In genomic region chr7:84611391-84611790, GRCh38 we compare ENCODE assay signal across 15 cellular contexts.
A peak's percentile ranks its signal among the peaks of the same experiment; 100 is the strongest.
DNase-seq lines count a peak whose midpoint lies in the region; FAIRE-seq and TF ChIP-seq lines count a peak whose summit lies in the region.
"Had no signal": no experiment of that assay in that cellular context is flagged by ENCODE, and none has a peak within 500 bp of the region (broad histone marks: within the 10 kb centered on the region; RNA-seq: fewer than 3 reads in every experiment).

No MANE protein-coding gene starts in this region.

- no peak for TF ChIP-seq CTCF in kidney (IDR thresholded peaks at IDR 0.05; ENCODE audit: borderline replicate concordance, extremely low read depth, insufficient read depth)

- no peaks in the 10 kb centered on the region for H3K4me1 Mint-ChIP-seq in CD4-positive, alpha-beta memory T cell
- H3K4me1 Mint-ChIP-seq: GM23338, H9 had no signal

- no peak overlapping the region for H3K4me3 Mint-ChIP-seq in CD4-positive, alpha-beta memory T cell
- H3K4me3 Mint-ChIP-seq: CD8-positive, alpha-beta T cell; GM23338; H9 had no signal

- no peaks in the 10 kb centered on the region for H3K4me1 ChIP-seq in kidney (ENCODE audit: control insufficient read depth in 1 of 2, insufficient read depth in 1 of 2, low read depth in 1 of 2, low read length in 2 of 2)
- H3K4me1 ChIP-seq in CD4-positive, alpha-beta memory T cell (ENCODE audit: insufficient read depth, low read length) = no peaks in the 10 kb centered on the region
- H3K4me1 ChIP-seq: Caco-2 had no signal

- no peaks in the 10 kb centered on the region for H3K27me3 Mint-ChIP-seq in CD4-positive, alpha-beta memory T cell

- H3K9me3 Mint-ChIP-seq in CD4-positive, alpha-beta memory T cell = peaks cover 0 to 7% (median 4%) of the 10 kb centered on the region in 8 donors
- H3K9me3 Mint-ChIP-seq: GM23338, H9 had no signal

- H3K27ac Mint-ChIP-seq in CD4-positive, alpha-beta memory T cell = no peak overlapping the region
- H3K27ac Mint-ChIP-seq: CD8-positive, alpha-beta T cell; GM23338; H9 had no signal

- POLR2A ChIA-PET in CD4-positive, alpha-beta memory T cell (lab: Charles Lee; ENCODE audit: partially characterized antibody) = no interaction called here

- no peak overlapping the region for H3K27ac ChIP-seq in kidney (ENCODE audit: low read depth in 2 of 2, low read length in 2 of 2)
- no peak overlapping the region for H3K27ac ChIP-seq in CD4-positive, alpha-beta memory T cell (ENCODE audit: low read depth, low read length)

- DNase-seq in DMS79 (lab: John Stamatoyannopoulos, UW) = peak; percentile 26
- peak; percentile 58 for DNase-seq in DMS79 treated with DMSO at 0.1 percent for 48 hours (lab: John Stamatoyannopoulos, UW)
- no peak for DNase-seq in kidney
- no peak for DNase-seq in SKM-1 (lab: John Stamatoyannopoulos, UW; ENCODE audit: unreplicated experiment)
- DNase-seq in CD4-positive, alpha-beta memory T cell = no peak
- DNase-seq in OCI-M1 (lab: John Stamatoyannopoulos, UW) = no peak
- DNase-seq: C1 segment of cervical spinal cord; Caco-2; CD8-positive, alpha-beta T cell; DMS153; GF-D8; H9 had no signal

- intact Hi-C loops in kidney (cut with DNase I) = no loop called here
- intact Hi-C loops in CD4-positive, alpha-beta memory T cell (cut with micrococcal nuclease) = no loop called here

- no peak overlapping the region for H3K9ac ChIP-seq in kidney (ENCODE audit: low read length in 2 of 2)

- H3K36me3 ChIP-seq in kidney (ENCODE audit: control insufficient read depth in 1 of 2, insufficient read depth in 2 of 2, low read length in 2 of 2) = no peaks in the 10 kb centered on the region
- H3K36me3 ChIP-seq in CD4-positive, alpha-beta memory T cell (ENCODE audit: insufficient read depth, low read length) = no peaks in the 10 kb centered on the region

- CTCF ChIA-PET in CD4-positive, alpha-beta memory T cell (lab: Charles Lee; ENCODE audit: partially characterized antibody) = no interaction called here

- H3K27me3 ChIP-seq in CD4-positive, alpha-beta memory T cell (ENCODE audit: insufficient read depth, low read length) = no peaks in the 10 kb centered on the region

- peak; percentile 32 for FAIRE-seq in kidney (lab: Jason Lieb, UNC)
- FAIRE-seq: GM12891, GM18507 had no signal

- H3K4me3 ChIP-seq in kidney (ENCODE audit: low read length in 2 of 2) = no peak overlapping the region
- H3K4me3 ChIP-seq in CD4-positive, alpha-beta memory T cell (ENCODE audit: low read length in 2 of 2) = no peak overlapping the region
- H3K4me3 ChIP-seq: GM23338 had no signal

- no peaks in the 10 kb centered on the region for H3K36me3 Mint-ChIP-seq in CD4-positive, alpha-beta memory T cell
- H3K36me3 Mint-ChIP-seq: CD8-positive, alpha-beta T cell had no signal

- H3K9me3 ChIP-seq in kidney (ENCODE audit: control insufficient read depth in 1 of 2, low read length in 2 of 2) = no peaks in the 10 kb centered on the region
- no peaks in the 10 kb centered on the region for H3K9me3 ChIP-seq in CD4-positive, alpha-beta memory T cell (ENCODE audit: control insufficient read depth in 1 of 2, low read length in 2 of 2)
- H3K9me3 ChIP-seq: Caco-2 had no signal

Comparison
In these comparisons a context has a peak if more than half of its experiments do, and no peak if none do; other contexts are left out.
1. DNase-seq: peak in DMS79 (single experiment) and DMS79 treated with DMSO at 0.1 percent for 48 hours (single experiment); none in kidney (single experiment), SKM-1 (single experiment), CD4-positive, alpha-beta memory T cell (0 of 5) and OCI-M1 (single experiment).